In the genomic region with DNA sequence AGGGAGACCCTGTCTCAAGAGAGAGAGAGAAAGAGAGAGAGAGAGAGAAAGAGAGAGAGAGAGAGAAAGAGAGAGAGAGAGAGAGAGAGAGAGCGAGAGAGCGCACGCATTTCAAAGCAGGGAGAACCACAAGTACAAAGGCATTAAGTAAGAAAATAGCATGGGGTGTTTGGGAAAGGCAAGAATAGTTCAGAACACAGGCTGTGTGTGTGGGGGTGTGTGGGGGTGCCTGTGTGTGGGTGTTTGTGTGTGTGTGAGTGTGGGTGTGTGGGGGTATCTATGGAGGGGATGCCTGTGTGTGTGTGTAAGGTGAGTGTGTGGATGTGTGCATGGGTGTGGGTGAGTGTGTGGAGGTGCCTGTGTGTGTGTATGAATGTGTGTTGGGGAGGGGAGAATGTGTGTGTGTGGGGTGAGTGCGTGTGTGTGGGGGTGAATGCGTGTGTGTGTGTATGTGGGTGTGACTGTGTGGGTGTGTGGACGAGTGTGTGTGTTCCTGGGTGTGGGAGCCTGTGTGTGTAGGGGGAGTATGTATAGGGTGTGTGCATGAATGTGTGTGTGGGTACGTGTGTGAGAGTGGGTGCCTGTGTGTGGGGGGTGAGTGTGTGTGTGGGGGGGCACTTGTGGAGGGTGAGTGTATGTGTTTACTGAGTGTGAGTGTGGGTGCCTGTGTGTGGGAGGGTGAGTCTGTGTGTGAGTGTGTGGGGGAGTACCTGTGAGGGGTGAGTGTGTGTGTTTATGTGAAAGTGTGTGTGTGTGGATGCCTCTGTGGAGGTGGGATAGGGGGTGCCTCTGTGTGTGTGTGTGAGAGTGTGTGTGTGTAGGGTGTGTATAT, we compare ENCODE assay signal across 1 cellular context.
TF ChIP-seq lines count a peak whose summit lies in the region.

No MANE protein-coding gene starts in this region.

TF ChIP-seq in IMR-90, 13 proteins besides CTCF, POLR2A, EP300 and RAD21:
- TF ChIP-seq RCOR1 (IDR thresholded peaks at IDR 0.05; ENCODE audit: insufficient replicate concordance, low read length): no peak
- no peak for TF ChIP-seq RFX5 (IDR thresholded peaks at IDR 0.05; ENCODE audit: low read depth, low read length)
- TF ChIP-seq, protein P1, sequence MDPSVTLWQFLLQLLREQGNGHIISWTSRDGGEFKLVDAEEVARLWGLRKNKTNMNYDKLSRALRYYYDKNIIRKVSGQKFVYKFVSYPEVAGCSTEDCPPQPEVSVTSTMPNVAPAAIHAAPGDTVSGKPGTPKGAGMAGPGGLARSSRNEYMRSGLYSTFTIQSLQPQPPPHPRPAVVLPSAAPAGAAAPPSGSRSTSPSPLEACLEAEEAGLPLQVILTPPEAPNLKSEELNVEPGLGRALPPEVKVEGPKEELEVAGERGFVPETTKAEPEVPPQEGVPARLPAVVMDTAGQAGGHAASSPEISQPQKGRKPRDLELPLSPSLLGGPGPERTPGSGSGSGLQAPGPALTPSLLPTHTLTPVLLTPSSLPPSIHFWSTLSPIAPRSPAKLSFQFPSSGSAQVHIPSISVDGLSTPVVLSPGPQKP (IDR thresholded peaks at IDR 0.05; ENCODE audit: borderline replicate concordance, low read depth, low read length): no peak
- no peak for TF ChIP-seq MAFK (IDR thresholded peaks at IDR 0.05; ENCODE audit: low read depth, low read length)
- TF ChIP-seq NFE2L2 (IDR thresholded peaks at IDR 0.05; ENCODE audit: low read depth, low read length): no peak
- TF ChIP-seq MXI1 (IDR thresholded peaks at IDR 0.05; ENCODE audit: borderline replicate concordance, low read depth, low read length): no peak
- TF ChIP-seq CHD1 (IDR thresholded peaks at IDR 0.05; ENCODE audit: low read depth, low read length): no peak
- no peak for TF ChIP-seq USF2 (IDR thresholded peaks at IDR 0.05; ENCODE audit: low read depth, low read length)
- no peak for TF ChIP-seq SMC3 (IDR thresholded peaks at IDR 0.05; ENCODE audit: low read depth, low read length)
- no peak for TF ChIP-seq BHLHE40 (IDR thresholded peaks at IDR 0.05; ENCODE audit: low read depth, low read length)
- TF ChIP-seq MAZ (IDR thresholded peaks at IDR 0.05; ENCODE audit: borderline replicate concordance, low read depth, low read length): no peak
- TF ChIP-seq FOS (IDR thresholded peaks at IDR 0.05; ENCODE audit: low read depth, low read length): no peak
- TF ChIP-seq CEBPB (IDR thresholded peaks at IDR 0.05; ENCODE audit: low read depth, low read length): no peak
